2 cellular contexts compared by ENCODE assay signal in genomic region chr1:206580438-206581113, GRCh38.
TF ChIP-seq lines count a peak whose summit lies in the region.

No MANE protein-coding gene starts in this region.

TF ChIP-seq in liver, 16 proteins besides CTCF, POLR2A, EP300 and RAD21:
- TF ChIP-seq YY1 (IDR thresholded peaks at IDR 0.05): no peak
- TF ChIP-seq ATF3 (IDR thresholded peaks at IDR 0.05): no peak
- no peak for TF ChIP-seq NR2F2 (IDR thresholded peaks at IDR 0.05)
- TF ChIP-seq JUND (IDR thresholded peaks at IDR 0.05): no peak
- no peak for TF ChIP-seq HNF4A (conservative IDR thresholded peaks at IDR 0.05)
- TF ChIP-seq FOXA1 (IDR thresholded peaks at IDR 0.05): no peak
- no peak for TF ChIP-seq ZBTB33 (IDR thresholded peaks at IDR 0.05)
- no peak for TF ChIP-seq GABPA (IDR thresholded peaks at IDR 0.05 in 1 of 2, conservative IDR thresholded peaks at IDR 0.05 in 1 of 2)
- no peak for TF ChIP-seq SP1 (IDR thresholded peaks at IDR 0.05)
- no peak for TF ChIP-seq REST (IDR thresholded peaks at IDR 0.05)
- TF ChIP-seq FOXA2 (IDR thresholded peaks at IDR 0.05): no peak
- TF ChIP-seq MAX (IDR thresholded peaks at IDR 0.05): no peak
- TF ChIP-seq HNF4G (IDR thresholded peaks at IDR 0.05): no peak
- no peak for TF ChIP-seq EGR1 (IDR thresholded peaks at IDR 0.05; ENCODE audit: low read depth in 2 of 2)

TF ChIP-seq in HepG2, 621 proteins besides CTCF, POLR2A, EP300 and RAD21:
- TF ChIP-seq SALL2 (CRISPR knock-in tag; IDR thresholded peaks at IDR 0.05) (no peak), HOMEZ (CRISPR knock-in tag; IDR thresholded peaks at IDR 0.05; ENCODE audit: low read depth) (no peak), ZKSCAN5 (CRISPR knock-in tag; IDR thresholded peaks at IDR 0.05) (no peak), CREBL2 (CRISPR knock-in tag; IDR thresholded peaks at IDR 0.05; ENCODE audit: borderline replicate concordance) (no peak), SIX1 (CRISPR knock-in tag; IDR thresholded peaks at IDR 0.05; ENCODE audit: borderline replicate concordance) (no peak)
- TF ChIP-seq, protein P1, sequence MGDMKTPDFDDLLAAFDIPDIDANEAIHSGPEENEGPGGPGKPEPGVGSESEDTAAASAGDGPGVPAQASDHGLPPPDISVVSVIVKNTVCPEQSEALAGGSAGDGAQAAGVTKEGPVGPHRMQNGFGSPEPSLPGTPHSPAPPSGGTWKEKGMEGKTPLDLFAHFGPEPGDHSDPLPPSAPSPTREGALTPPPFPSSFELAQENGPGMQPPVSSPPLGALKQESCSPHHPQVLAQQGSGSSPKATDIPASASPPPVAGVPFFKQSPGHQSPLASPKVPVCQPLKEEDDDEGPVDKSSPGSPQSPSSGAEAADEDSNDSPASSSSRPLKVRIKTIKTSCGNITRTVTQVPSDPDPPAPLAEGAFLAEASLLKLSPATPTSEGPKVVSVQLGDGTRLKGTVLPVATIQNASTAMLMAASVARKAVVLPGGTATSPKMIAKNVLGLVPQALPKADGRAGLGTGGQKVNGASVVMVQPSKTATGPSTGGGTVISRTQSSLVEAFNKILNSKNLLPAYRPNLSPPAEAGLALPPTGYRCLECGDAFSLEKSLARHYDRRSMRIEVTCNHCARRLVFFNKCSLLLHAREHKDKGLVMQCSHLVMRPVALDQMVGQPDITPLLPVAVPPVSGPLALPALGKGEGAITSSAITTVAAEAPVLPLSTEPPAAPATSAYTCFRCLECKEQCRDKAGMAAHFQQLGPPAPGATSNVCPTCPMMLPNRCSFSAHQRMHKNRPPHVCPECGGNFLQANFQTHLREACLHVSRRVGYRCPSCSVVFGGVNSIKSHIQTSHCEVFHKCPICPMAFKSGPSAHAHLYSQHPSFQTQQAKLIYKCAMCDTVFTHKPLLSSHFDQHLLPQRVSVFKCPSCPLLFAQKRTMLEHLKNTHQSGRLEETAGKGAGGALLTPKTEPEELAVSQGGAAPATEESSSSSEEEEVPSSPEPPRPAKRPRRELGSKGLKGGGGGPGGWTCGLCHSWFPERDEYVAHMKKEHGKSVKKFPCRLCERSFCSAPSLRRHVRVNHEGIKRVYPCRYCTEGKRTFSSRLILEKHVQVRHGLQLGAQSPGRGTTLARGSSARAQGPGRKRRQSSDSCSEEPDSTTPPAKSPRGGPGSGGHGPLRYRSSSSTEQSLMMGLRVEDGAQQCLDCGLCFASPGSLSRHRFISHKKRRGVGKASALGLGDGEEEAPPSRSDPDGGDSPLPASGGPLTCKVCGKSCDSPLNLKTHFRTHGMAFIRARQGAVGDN (CRISPR knock-in tag; IDR thresholded peaks at IDR 0.05): no peak
- TF ChIP-seq, protein P2, sequence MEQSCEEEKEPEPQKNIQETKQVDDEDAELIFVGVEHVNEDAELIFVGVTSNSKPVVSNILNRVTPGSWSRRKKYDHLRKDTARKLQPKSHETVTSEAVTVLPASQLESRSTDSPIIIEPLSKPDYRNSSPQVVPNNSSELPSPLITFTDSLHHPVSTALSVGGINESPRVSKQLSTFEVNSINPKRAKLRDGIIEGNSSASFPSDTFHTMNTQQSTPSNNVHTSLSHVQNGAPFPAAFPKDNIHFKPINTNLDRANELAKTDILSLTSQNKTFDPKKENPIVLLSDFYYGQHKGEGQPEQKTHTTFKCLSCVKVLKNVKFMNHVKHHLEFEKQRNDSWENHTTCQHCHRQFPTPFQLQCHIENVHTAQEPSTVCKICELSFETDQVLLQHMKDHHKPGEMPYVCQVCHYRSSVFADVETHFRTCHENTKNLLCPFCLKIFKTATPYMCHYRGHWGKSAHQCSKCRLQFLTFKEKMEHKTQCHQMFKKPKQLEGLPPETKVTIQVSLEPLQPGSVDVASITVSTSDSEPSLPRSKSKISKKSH (CRISPR knock-in tag; IDR thresholded peaks at IDR 0.05; ENCODE audit: borderline replicate concordance): no peak
- TF ChIP-seq, protein P3, sequence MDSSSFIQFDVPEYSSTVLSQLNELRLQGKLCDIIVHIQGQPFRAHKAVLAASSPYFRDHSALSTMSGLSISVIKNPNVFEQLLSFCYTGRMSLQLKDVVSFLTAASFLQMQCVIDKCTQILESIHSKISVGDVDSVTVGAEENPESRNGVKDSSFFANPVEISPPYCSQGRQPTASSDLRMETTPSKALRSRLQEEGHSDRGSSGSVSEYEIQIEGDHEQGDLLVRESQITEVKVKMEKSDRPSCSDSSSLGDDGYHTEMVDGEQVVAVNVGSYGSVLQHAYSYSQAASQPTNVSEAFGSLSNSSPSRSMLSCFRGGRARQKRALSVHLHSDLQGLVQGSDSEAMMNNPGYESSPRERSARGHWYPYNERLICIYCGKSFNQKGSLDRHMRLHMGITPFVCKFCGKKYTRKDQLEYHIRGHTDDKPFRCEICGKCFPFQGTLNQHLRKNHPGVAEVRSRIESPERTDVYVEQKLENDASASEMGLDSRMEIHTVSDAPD (CRISPR knock-in tag; IDR thresholded peaks at IDR 0.05): no peak
TF ChIP-seq in HepG2: peak in this region for 0.
